In the genomic region with DNA sequence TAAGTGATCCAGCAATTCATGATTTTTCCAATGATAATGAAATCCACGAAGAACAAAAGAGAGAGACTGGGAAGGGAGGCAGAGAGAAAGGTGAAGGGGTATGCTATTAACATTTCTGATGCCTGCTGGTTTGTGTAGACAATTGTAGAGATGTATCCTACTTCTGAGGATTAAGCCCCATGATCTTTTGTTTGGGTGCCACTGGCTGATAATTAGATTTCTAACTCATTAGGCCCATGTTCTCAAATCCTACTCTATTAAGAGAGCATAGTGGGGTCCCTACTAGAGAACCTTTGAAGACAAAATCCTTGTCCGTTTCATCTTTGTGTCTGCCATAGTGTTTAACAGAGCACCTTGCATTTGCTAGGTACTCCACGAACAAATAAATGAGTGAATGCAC, we compare ENCODE assay signal across 1 cellular context.
TF ChIP-seq lines count a peak whose summit lies in the region.

No MANE protein-coding gene starts in this region.

TF ChIP-seq in H1, 55 proteins besides CTCF, POLR2A, EP300 and RAD21:
- TF ChIP-seq, protein P1, sequence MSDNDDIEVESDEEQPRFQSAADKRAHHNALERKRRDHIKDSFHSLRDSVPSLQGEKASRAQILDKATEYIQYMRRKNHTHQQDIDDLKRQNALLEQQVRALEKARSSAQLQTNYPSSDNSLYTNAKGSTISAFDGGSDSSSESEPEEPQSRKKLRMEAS (IDR thresholded peaks at IDR 0.05): no peak
- TF ChIP-seq, protein P2, sequence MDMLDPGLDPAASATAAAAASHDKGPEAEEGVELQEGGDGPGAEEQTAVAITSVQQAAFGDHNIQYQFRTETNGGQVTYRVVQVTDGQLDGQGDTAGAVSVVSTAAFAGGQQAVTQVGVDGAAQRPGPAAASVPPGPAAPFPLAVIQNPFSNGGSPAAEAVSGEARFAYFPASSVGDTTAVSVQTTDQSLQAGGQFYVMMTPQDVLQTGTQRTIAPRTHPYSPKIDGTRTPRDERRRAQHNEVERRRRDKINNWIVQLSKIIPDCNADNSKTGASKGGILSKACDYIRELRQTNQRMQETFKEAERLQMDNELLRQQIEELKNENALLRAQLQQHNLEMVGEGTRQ (IDR thresholded peaks at IDR 0.05; ENCODE audit: low read length): no peak
- no peak for TF ChIP-seq SRF (IDR thresholded peaks at IDR 0.05; ENCODE audit: low read depth, low read length)
- no peak for TF ChIP-seq JUN (IDR thresholded peaks at IDR 0.05; ENCODE audit: low read depth, low read length)
TF ChIP-seq in H1: peak in this region for 0.
